In the genomic region with DNA sequence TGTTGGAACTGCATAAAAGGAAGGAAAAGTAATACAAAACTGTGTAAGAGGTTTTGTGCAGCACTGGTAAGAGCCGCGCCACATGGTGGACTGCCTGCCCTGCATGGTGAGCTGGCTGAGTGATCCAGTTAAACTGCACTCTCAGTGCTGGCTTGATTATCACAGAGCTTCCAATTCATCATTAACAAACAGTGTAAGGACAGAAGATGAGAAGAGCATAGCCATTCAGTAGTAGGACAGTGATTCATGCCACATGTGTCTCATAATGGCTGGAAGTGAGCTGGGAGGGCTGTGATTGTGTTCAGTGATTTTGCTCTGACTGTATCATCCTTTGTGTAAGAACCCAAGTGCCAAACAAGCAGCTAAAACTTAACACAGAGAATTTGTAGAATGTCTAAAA, we compare ENCODE assay signal across 15 cellular contexts. TPM values are rescaled to one million over a fixed set of nuclear protein-coding genes. Genes with fewer than 3 reads are reported as not detected.
A peak's percentile ranks its signal among the peaks of the same experiment; 100 is the strongest.
DNase-seq lines count a peak whose midpoint lies in the region; ATAC-seq and TF ChIP-seq lines count a peak whose summit lies in the region.
"Had no signal": no experiment of that assay in that cellular context is flagged by ENCODE, and none has a peak within 500 bp of the region (broad histone marks: within the 10 kb centered on the region; RNA-seq: fewer than 3 reads in every experiment).

No MANE protein-coding gene starts in this region.

- no peaks in the 10 kb centered on the region for H3K27me3 ChIP-seq in smooth muscle cell (ENCODE audit: low read depth)

- peak overlapping the region; percentile 42 for H3K27ac ChIP-seq in smooth muscle cell (ENCODE audit: low read depth)

- H4K20me1 ChIP-seq in smooth muscle cell (ENCODE audit: low read depth), result no peaks in the 10 kb centered on the region

- H3K9me3 ChIP-seq in smooth muscle cell (replicated peaks; ENCODE audit: low read depth), result no peaks in the 10 kb centered on the region

- H3K4me2 ChIP-seq in smooth muscle cell, result no peak overlapping the region

- ATAC-seq in GM18511 (IDR thresholded peaks at IDR 0.05; ENCODE audit: unreplicated experiment) (no peak), GM21360 (IDR thresholded peaks at IDR 0.05; ENCODE audit: unreplicated experiment) (no peak)
- ATAC-seq: activated CD4-positive, CD25-positive, alpha-beta regulatory T cell treated with anti-CD3 and anti-CD28 coated beads, Interleukin-2, amount 50 U/mL, for 24 hours; sciatic nerve had no signal

- no peak overlapping the region for H3K9ac ChIP-seq in smooth muscle cell (ENCODE audit: low read depth)

- no peak overlapping the region for H3K4me3 ChIP-seq in smooth muscle cell

- H3K4me1 ChIP-seq in smooth muscle cell (ENCODE audit: low read depth), result no peaks in the 10 kb centered on the region

- peaks cover 0 to 2% (median 0%) of the 10 kb centered on the region in 3 donors for H3K27me3 Mint-ChIP-seq in CD14-positive monocyte (ENCODE audit: low read depth in 3 of 3)

- peaks cover 32% of the 10 kb centered on the region for H3F3A ChIP-seq in smooth muscle cell (ENCODE audit: low read depth)

- DNase-seq in GM04504 (ENCODE audit: low read depth) (peak; percentile 57), SK-MEL-5 (ENCODE audit: low read depth, low spot score) (peak; percentile 29), fibroblast of peridontal ligament (ENCODE audit: extremely low read depth) (peak; percentile 41), smooth muscle cell (lab: John Stamatoyannopoulos, UW; ENCODE audit: unreplicated experiment) (no peak), CD14-positive monocyte (ENCODE audit: low spot score) (no peak), NOMO-1 treated with DMSO at 0.1 percent for 48 hours (lab: John Stamatoyannopoulos, UW; ENCODE audit: unreplicated experiment) (no peak)
- DNase-seq: NCI-H1694 treated with DMSO at 0.1 percent for 48 hours, NCI-H446, SHP77 had no signal

- no peak overlapping the region for H3K27ac Mint-ChIP-seq in CD14-positive monocyte
- H3K27ac Mint-ChIP-seq: activated T-helper 2 cell treated with anti-CD3 and anti-CD28 coated beads, Interferon-gamma antibody, Interleukin-2, Interleukin-4, amounts not matched to agents 10 μg/mL and 5 μg/mL and 100 μg/mL, durations not matched to agents 14 hours and 24 hours and 36 hours had no signal

- TF ChIP-seq CTCF in smooth muscle cell (IDR thresholded peaks at IDR 0.05; ENCODE audit: borderline replicate concordance, insufficient read depth, poor library complexity, severe bottlenecking), result no peak
- TF ChIP-seq CTCF in CD14-positive monocyte (IDR thresholded peaks at IDR 0.05), result no peak

- no peaks in the 10 kb centered on the region for H3K4me1 Mint-ChIP-seq in CD14-positive monocyte

- in situ Hi-C loops in SK-MEL-5 (cut with HindIII; ENCODE audit: low pct_unique_long_range_greater_than_20kb, low sequenced_read_pairs), result no loop called here

- peaks cover 0 to 3% of the 10 kb centered on the region in 2 donors for H3K36me3 Mint-ChIP-seq in CD14-positive monocyte

- no peaks in the 10 kb centered on the region for H3K9me3 Mint-ChIP-seq in CD14-positive monocyte
- H3K9me3 Mint-ChIP-seq: activated T-helper 2 cell treated with anti-CD3 and anti-CD28 coated beads, Interferon-gamma antibody, Interleukin-2, Interleukin-4, amounts not matched to agents 10 μg/mL and 5 μg/mL and 100 μg/mL, durations not matched to agents 14 hours and 24 hours and 36 hours had no signal

- no peaks in the 10 kb centered on the region for H3K36me3 ChIP-seq in smooth muscle cell (ENCODE audit: low read depth)

- 86% methylated on average over 2 of the region's 2 CpGs for WGBS in smooth muscle cell (ENCODE audit: low lambda C conversion rate)

- intact Hi-C loops in CD14-positive monocyte (cut with micrococcal nuclease), result no loop called here

- H3K79me2 ChIP-seq in smooth muscle cell (ENCODE audit: low read depth), result no peaks in the 10 kb centered on the region

- no peak overlapping the region for H3K4me3 Mint-ChIP-seq in CD14-positive monocyte

- H2AFZ ChIP-seq in smooth muscle cell (ENCODE audit: low read depth), result no peak overlapping the region

RNA-seq across cellular contexts. Expression of a gene that starts 14.1 kb away (rescaled TPM):
- total RNA-seq in SK-MEL-5 (2014; rRNA removed; shearing (Covaris generic)), result not detected in 2 replicates
- polyA plus RNA-seq in SK-MEL-5 (2015; cell fraction: cytosol; rRNA removed), result not detected in 2 replicates
- polyA plus RNA-seq in SK-MEL-5 (2015; cell fraction: nucleus; rRNA removed), result not detected in 2 replicates
- 17.0 and 42.9 TPM in 2 replicates for total RNA-seq in smooth muscle cell
- 9.1 and 30.0 TPM in 2 replicates for polyA plus RNA-seq in smooth muscle cell
- polyA plus RNA-seq in CD14-positive monocyte, result not detected
- total RNA-seq: activated T-helper 2 cell treated with anti-CD3 and anti-CD28 coated beads, Interferon-gamma antibody, Interleukin-2, Interleukin-4, amounts not matched to agents 10 μg/mL and 5 μg/mL and 100 μg/mL, durations not matched to agents 14 hours and 24 hours and 36 hours; T-helper 2 cell treated with Interferon-gamma antibody and Interleukin-4, amounts not matched to agents 100 ng/mL and 5 ng/mL, for 36 hours had no signal

RNA-seq across cellular contexts. Expression of a gene that starts 43.9 kb away (rescaled TPM):
- total RNA-seq in SK-MEL-5 (2014; rRNA removed; shearing (Covaris generic)), result not detected in 2 replicates
- not detected in 2 replicates for polyA plus RNA-seq in SK-MEL-5 (2015; cell fraction: cytosol; rRNA removed)
- polyA plus RNA-seq in SK-MEL-5 (2015; cell fraction: nucleus; rRNA removed), result not detected in 2 replicates
- total RNA-seq in smooth muscle cell, result not detected in 2 replicates
- polyA plus RNA-seq in smooth muscle cell (0.17 TPM in 1 of 2 replicates, not detected in the other), CD14-positive monocyte (not detected)
- total RNA-seq: activated T-helper 2 cell treated with anti-CD3 and anti-CD28 coated beads, Interferon-gamma antibody, Interleukin-2, Interleukin-4, amounts not matched to agents 10 μg/mL and 5 μg/mL and 100 μg/mL, durations not matched to agents 14 hours and 24 hours and 36 hours; T-helper 2 cell treated with Interferon-gamma antibody and Interleukin-4, amounts not matched to agents 100 ng/mL and 5 ng/mL, for 36 hours had no signal

Comparison
In these comparisons a context has a peak if more than half of its experiments do, and no peak if none do; other contexts are left out.
1. DNase-seq: peak in GM04504 (single experiment), SK-MEL-5 (single experiment) and fibroblast of peridontal ligament (single experiment); none in smooth muscle cell (single experiment), CD14-positive monocyte (single experiment) and NOMO-1 treated with DMSO at 0.1 percent for 48 hours (single experiment).
2. RNA of a gene that starts 14.1 kb away (total RNA-seq): 17.0 to 42.9 TPM in smooth muscle cell; not detected in SK-MEL-5; every median in the first group is over 10 times any median in the second.